In genomic region chr18:31042068-31042390, GRCh38 we compare ENCODE assay signal across 11 cellular contexts. TPM values are rescaled to one million over a fixed set of nuclear protein-coding genes. Genes with fewer than 3 reads are reported as not detected.
DNase-seq lines count a peak whose midpoint lies in the region; ATAC-seq and TF ChIP-seq lines count a peak whose summit lies in the region.
"Had no signal": no experiment of that assay in that cellular context is flagged by ENCODE, and none has a peak within 500 bp of the region (broad histone marks: within the 10 kb centered on the region; RNA-seq: fewer than 3 reads in every experiment).

No MANE protein-coding gene starts in this region.

- H3K27ac Mint-ChIP-seq in activated naive CD4-positive, alpha-beta T cell treated with anti-CD3 and anti-CD28 coated beads for 36 hours: no peak overlapping the region
- H3K27ac Mint-ChIP-seq in naive thymus-derived CD4-positive, alpha-beta T cell: no peak overlapping the region

- WGBS in esophagus squamous epithelium, 2 donors: 5 to 12% methylated on average over 4 to 7 of the region's 16 CpGs

- H3K27ac ChIP-seq in esophagus squamous epithelium: peak overlapping the region; percentile 90 to 93 (median 92)
- no peak overlapping the region for H3K27ac ChIP-seq in naive thymus-derived CD4-positive, alpha-beta T cell (ENCODE audit: low read depth, low read length)
- H3K27ac ChIP-seq in upper lobe of right lung: no peak overlapping the region

- H3K4me1 Mint-ChIP-seq in activated naive CD4-positive, alpha-beta T cell treated with anti-CD3 and anti-CD28 coated beads for 36 hours (ENCODE audit: low read depth): peaks cover 6% of the 10 kb centered on the region
- peaks cover 0 to 15% (median 0%) of the 10 kb centered on the region in 7 donors for H3K4me1 Mint-ChIP-seq in naive thymus-derived CD4-positive, alpha-beta T cell

- CTCF ChIA-PET in activated naive CD4-positive, alpha-beta T cell treated with anti-CD3 and anti-CD28 coated beads for 36 hours (lab: Charles Lee): no interaction called here
- CTCF ChIA-PET in naive thymus-derived CD4-positive, alpha-beta T cell (lab: Charles Lee): no interaction called here

- H3K4me3 Mint-ChIP-seq in activated naive CD4-positive, alpha-beta T cell treated with anti-CD3 and anti-CD28 coated beads for 36 hours: peak overlapping the region; percentile 59
- peak overlapping the region in 7 of 10 donors; percentile 17 to 56 (median 48) for H3K4me3 Mint-ChIP-seq in naive thymus-derived CD4-positive, alpha-beta T cell

- no peak for ATAC-seq in naive thymus-derived CD4-positive, alpha-beta T cell
- no peak for ATAC-seq in upper lobe of right lung

- H3K9me3 ChIP-seq in esophagus squamous epithelium (no peaks in the 10 kb centered on the region), upper lobe of right lung (no peaks in the 10 kb centered on the region)
- no peaks in the 10 kb centered on the region for H3K9me3 ChIP-seq in naive thymus-derived CD4-positive, alpha-beta T cell (ENCODE audit: control insufficient read depth in 2 of 3, low read length in 3 of 3)

- H3K9me3 Mint-ChIP-seq in activated naive CD4-positive, alpha-beta T cell treated with anti-CD3 and anti-CD28 coated beads for 36 hours: no peaks in the 10 kb centered on the region
- H3K9me3 Mint-ChIP-seq in naive thymus-derived CD4-positive, alpha-beta T cell: peaks cover 5 to 31% (median 10%) of the 10 kb centered on the region in 11 donors

- peaks cover 4% of the 10 kb centered on the region for H3K36me3 Mint-ChIP-seq in activated naive CD4-positive, alpha-beta T cell treated with anti-CD3 and anti-CD28 coated beads for 36 hours (ENCODE audit: low read depth)
- H3K36me3 Mint-ChIP-seq in naive thymus-derived CD4-positive, alpha-beta T cell: peaks cover 0 to 19% (median 0%) of the 10 kb centered on the region in 5 donors

- H3K27me3 ChIP-seq in esophagus squamous epithelium (peaks cover 0 to 52% (median 1%) of the 10 kb centered on the region in 4 donors), upper lobe of right lung (peaks cover 62% of the 10 kb centered on the region)
- peaks cover 0 to 8% of the 10 kb centered on the region in 2 donors for H3K27me3 ChIP-seq in naive thymus-derived CD4-positive, alpha-beta T cell (ENCODE audit: control insufficient read depth in 2 of 2, insufficient read depth in 2 of 2, low read length in 2 of 2)

- no peak for TF ChIP-seq POLR2A in esophagus squamous epithelium (IDR thresholded peaks at IDR 0.05)

- TF ChIP-seq CTCF in esophagus squamous epithelium (IDR thresholded peaks at IDR 0.05) (no peak), upper lobe of right lung (IDR thresholded peaks at IDR 0.05) (no peak)

- H3K4me1 ChIP-seq in esophagus squamous epithelium (peaks cover 0 to 71% (median 4%) of the 10 kb centered on the region in 3 donors), upper lobe of right lung (peaks cover 4% of the 10 kb centered on the region)
- H3K4me1 ChIP-seq in naive thymus-derived CD4-positive, alpha-beta T cell (ENCODE audit: control insufficient read depth in 2 of 2, insufficient read depth in 2 of 2, low read length in 2 of 2): no peaks in the 10 kb centered on the region

- POLR2A ChIA-PET in naive thymus-derived CD4-positive, alpha-beta T cell (lab: Charles Lee): no interaction called here

- intact Hi-C loops in activated naive CD4-positive, alpha-beta T cell treated with anti-CD3 and anti-CD28 coated beads for 36 hours (cut with micrococcal nuclease): no loop called here
- intact Hi-C loops in esophagus squamous epithelium (cut with DNase I) (no loop called here), upper lobe of right lung (cut with DNase I) (no loop called here)
- intact Hi-C loops in naive thymus-derived CD4-positive, alpha-beta T cell (cut with micrococcal nuclease): no loop called here

- H3K27me3 Mint-ChIP-seq in activated naive CD4-positive, alpha-beta T cell treated with anti-CD3 and anti-CD28 coated beads for 36 hours (ENCODE audit: low read depth): peaks cover 45% of the 10 kb centered on the region
- H3K27me3 Mint-ChIP-seq in naive thymus-derived CD4-positive, alpha-beta T cell: peaks cover 41 to 63% (median 52%) of the 10 kb centered on the region in 5 donors

- DNase-seq in activated naive CD4-positive, alpha-beta T cell treated with anti-CD3 and anti-CD28 coated beads for 36 hours: no peak
- DNase-seq in activated naive CD4-positive, alpha-beta T cell (lab: John Stamatoyannopoulos, UW): no peak
- no peak for DNase-seq in esophagus squamous epithelium (lab: John Stamatoyannopoulos, UW)
- DNase-seq in naive thymus-derived CD4-positive, alpha-beta T cell: no peak
- no peak for DNase-seq in upper lobe of right lung
- DNase-seq in epidermal melanocyte (ENCODE audit: insufficient read length, low spot score): no peak
- no peak for DNase-seq in NCI-H2196 treated with DMSO at 0.1 percent for 48 hours (lab: John Stamatoyannopoulos, UW; ENCODE audit: unreplicated experiment)
- DNase-seq in NOMO-1 (lab: John Stamatoyannopoulos, UW; ENCODE audit: unreplicated experiment in 2 of 2): no peak
- DNase-seq: effector memory CD4-positive, alpha-beta T cell; NCI-H1048 had no signal

- H3K4me3 ChIP-seq in esophagus squamous epithelium: peak overlapping the region; percentile 53 to 72 (median 62)
- H3K4me3 ChIP-seq in naive thymus-derived CD4-positive, alpha-beta T cell (ENCODE audit: low read length): no peak overlapping the region
- H3K4me3 ChIP-seq in upper lobe of right lung: peak overlapping the region; percentile 31

- H3K36me3 ChIP-seq in esophagus squamous epithelium: no peaks in the 10 kb centered on the region
- H3K36me3 ChIP-seq in naive thymus-derived CD4-positive, alpha-beta T cell (ENCODE audit: control insufficient read depth in 2 of 3, insufficient read depth in 3 of 3, low read length in 3 of 3): no peaks in the 10 kb centered on the region
- no peaks in the 10 kb centered on the region for H3K36me3 ChIP-seq in upper lobe of right lung

RNA-seq across cellular contexts. Expression of gene DSC3, which starts 0.5 kb away (rescaled TPM):
- total RNA-seq in activated naive CD4-positive, alpha-beta T cell treated with anti-CD3 and anti-CD28 coated beads for 36 hours: not detected
- total RNA-seq in esophagus squamous epithelium (100 to 1,000 TPM; 210 to 311 (median 279) TPM), upper lobe of right lung (1.6 TPM)
- not detected for total RNA-seq in naive thymus-derived CD4-positive, alpha-beta T cell
- not detected for polyA plus RNA-seq in naive thymus-derived CD4-positive, alpha-beta T cell
- total RNA-seq: myocyte had no signal

Comparison
In these comparisons a context has a peak if more than half of its experiments do, and no peak if none do; other contexts are left out.
1. H3K27ac ChIP-seq: peak in esophagus squamous epithelium (4 of 4); none in naive thymus-derived CD4-positive, alpha-beta T cell (single experiment) and upper lobe of right lung (single experiment).
2. RNA of gene DSC3, which starts 0.5 kb away (total RNA-seq): 210 to 311 TPM in esophagus squamous epithelium; 1.6 TPM in upper lobe of right lung (single experiment), not detected in activated naive CD4-positive, alpha-beta T cell treated with anti-CD3 and anti-CD28 coated beads for 36 hours and not detected in naive thymus-derived CD4-positive, alpha-beta T cell; every median in the first group is over 10 times any median in the second.